Comparison of ENCODE assay signal across 8 cellular contexts in the genomic region with DNA sequence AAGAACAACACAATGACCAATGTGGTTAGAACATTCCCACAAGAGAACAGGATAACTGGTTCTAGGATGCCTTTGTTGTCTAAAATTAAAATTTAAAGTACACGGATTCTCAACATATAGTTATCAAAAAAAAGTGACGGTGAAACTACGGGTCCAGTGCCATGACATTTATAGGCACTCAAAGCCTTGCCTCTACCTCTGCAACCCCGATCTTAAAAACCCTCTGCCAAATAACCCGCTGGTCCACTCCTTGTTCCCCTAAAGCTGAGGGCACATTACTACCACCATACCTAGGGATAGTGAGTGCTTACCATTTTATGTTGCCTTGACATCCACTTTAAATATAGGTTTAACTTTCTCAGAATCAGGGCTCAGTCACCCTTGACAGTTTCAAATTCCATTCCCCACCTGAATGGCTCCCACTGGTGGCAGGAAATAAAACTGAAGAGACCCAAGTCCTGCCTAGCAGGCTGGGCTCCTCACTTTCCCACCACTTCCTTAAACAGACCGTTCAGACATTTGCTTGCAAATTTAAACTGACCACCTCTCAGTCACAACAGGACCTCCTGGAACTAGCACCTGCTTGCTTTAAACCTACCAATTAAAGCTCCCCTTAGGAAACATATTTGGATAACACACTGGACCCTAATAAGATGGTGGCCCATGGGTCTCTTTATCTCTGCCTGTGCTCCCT.
DNase-seq lines count a peak whose midpoint lies in the region; ATAC-seq, FAIRE-seq and TF ChIP-seq lines count a peak whose summit lies in the region.

No MANE protein-coding gene starts in this region.

- H3K27ac Mint-ChIP-seq in immature natural killer cell, result peak overlapping the region in 1 of 6 donors; percentile 41

- peak; percentile 40 to 47 for DNase-seq in activated T-cell treated with anti-CD3 and anti-CD28 coated beads, Interleukin-2, amount 50 U/mL, for 48 hours
- DNase-seq in activated T-cell treated with anti-CD3 and anti-CD28 coated beads, Interleukin-2, amount 50 U/mL, for 1 hour, result no peak
- DNase-seq in H54 (ENCODE audit: insufficient read length, low spot score) (no peak), NB4 (ENCODE audit: low read depth) (peak; percentile 75), amniotic epithelial cell (ENCODE audit: low read depth) (peak; percentile 43), immature natural killer cell (peak in 2 of 3 donors; percentile 7 to 24), stromal cell of bone marrow (ENCODE audit: low read depth) (peak; percentile 13)

- no peaks in the 10 kb centered on the region for H3K36me3 Mint-ChIP-seq in immature natural killer cell

- peak; percentile 52 for FAIRE-seq in H54 (lab: Jason Lieb, UNC)

- no peak overlapping the region for H3K4me3 ChIP-seq in NB4 (ENCODE audit: low read depth, low read length)

- peaks cover 20 to 41% of the 10 kb centered on the region in 2 donors for H3K4me1 Mint-ChIP-seq in immature natural killer cell

- no peak for TF ChIP-seq POLR2A in H54 (IDR thresholded peaks at IDR 0.05; ENCODE audit: low read depth, low read length)
- no peak for TF ChIP-seq POLR2A in NB4 (IDR thresholded peaks at IDR 0.05; ENCODE audit: extremely low read depth, insufficient read length)

- peak overlapping the region in 1 of 5 donors; percentile 36 for H3K4me3 Mint-ChIP-seq in immature natural killer cell

- peak; percentile 84 for TF ChIP-seq CTCF in NB4 (IDR thresholded peaks at IDR 0.05; ENCODE audit: low read depth, low read length)

- H3K9me3 Mint-ChIP-seq in immature natural killer cell, result no peaks in the 10 kb centered on the region

- ATAC-seq in HG02588 (IDR thresholded peaks at IDR 0.05; ENCODE audit: unreplicated experiment), result no peak

- peaks cover 0 to 2% (median 1%) of the 10 kb centered on the region in 3 donors for H3K27me3 Mint-ChIP-seq in immature natural killer cell (ENCODE audit: low read depth in 3 of 3)

Comparison
In these comparisons a context has a peak if more than half of its experiments do, and no peak if none do; other contexts are left out.
1. DNase-seq: peak in activated T-cell treated with anti-CD3 and anti-CD28 coated beads, Interleukin-2, amount 50 U/mL, for 48 hours (2 of 2), NB4 (single experiment), amniotic epithelial cell (single experiment), immature natural killer cell (2 of 3) and stromal cell of bone marrow (single experiment); none in activated T-cell treated with anti-CD3 and anti-CD28 coated beads, Interleukin-2, amount 50 U/mL, for 1 hour (single experiment) and H54 (single experiment).